37 cellular contexts compared by ENCODE assay signal in genomic region chr7:49422564-49422963, GRCh38.
"Had no signal": no experiment of that assay in that cellular context is flagged by ENCODE, and none has a peak within 500 bp of the region (broad histone marks: within the 10 kb centered on the region; RNA-seq: fewer than 3 reads in every experiment).

No MANE protein-coding gene starts in this region.

- DNase-seq: activated B cell treated with CpG ODN at 0.5 μM for 24 hours; activated CD4-positive, alpha-beta memory T cell treated with anti-CD3 and anti-CD28 coated beads for 36 hours; activated CD4-positive, alpha-beta T cell treated with anti-CD3 and anti-CD28 coated beads for 4 hours; activated CD4-positive, alpha-beta T cell treated with anti-CD3 and anti-CD28 coated beads, Interleukin-2, amount 10 ng/mL, durations not matched to agents 24 days and 14 days; activated CD4-positive, alpha-beta T cell treated with anti-CD3 and anti-CD28 coated beads, Interleukin-2, amount 50 U/mL, for 1 hour; activated CD4-positive, alpha-beta T cell treated with anti-CD3 and anti-CD28 coated beads, Interleukin-2, amount 50 U/mL, for 4 hours; activated CD4-positive, CD25-positive, alpha-beta regulatory T cell treated with anti-CD3 and anti-CD28 coated beads, Interleukin-2, amount 50 U/mL, for 72 hours; activated CD8-positive, alpha-beta memory T cell treated with anti-CD3 and anti-CD28 coated beads for 24 hours; activated CD8-positive, alpha-beta memory T cell treated with anti-CD3 and anti-CD28 coated beads, Interleukin-2, amount 10 ng/mL, durations not matched to agents 7 days and 5 days; activated CD8-positive, alpha-beta memory T cell treated with anti-CD3 and anti-CD28 coated beads, Interleukin-2, amount 50 U/mL, for 48 hours; activated CD8-positive, alpha-beta T cell treated with anti-CD3 and anti-CD28 coated beads, Interleukin-2, amount 10 ng/mL, durations not matched to agents 7 days and 5 days; activated effector memory CD4-positive, alpha-beta T cell treated with Interleukin-2 at 50 U/mL for 16 hours; activated gamma-delta T cell; activated naive CD4-positive, alpha-beta T cell treated with anti-CD3 and anti-CD28 coated beads, Interleukin-2, amount 10 ng/mL, durations not matched to agents 7 days and 5 days; activated naive CD4-positive, alpha-beta T cell treated with Interleukin-2 at 50 U/mL for 16 hours; activated naive CD8-positive, alpha-beta T cell treated with anti-CD3 and anti-CD28 coated beads, Interleukin-2, amount 10 ng/mL, durations not matched to agents 7 days and 5 days; activated naive CD8-positive, alpha-beta T cell treated with anti-CD3 and anti-CD28 coated beads, Interleukin-2, amount 50 U/mL, for 24 hours; activated T-cell treated with anti-CD3 and anti-CD28 coated beads, Interleukin-2, amount 50 U/mL, for 24 hours; activated T-cell treated with anti-CD3 and anti-CD28 coated beads, Interleukin-2, amount 50 U/mL, for 48 hours; amygdala; anterior cingulate cortex; caudate nucleus; cerebellar nuclear complex; T-helper 2 cell; T-helper 9 cell had no signal

- H3K4me3 Mint-ChIP-seq: activated B cell treated with CpG ODN at 0.5 μM for 24 hours; activated CD4-positive, alpha-beta memory T cell treated with anti-CD3 and anti-CD28 coated beads for 36 hours; activated CD4-positive, alpha-beta T cell treated with anti-CD3 and anti-CD28 coated beads, Interleukin-2, amount 10 ng/mL, durations not matched to agents 24 days and 14 days; activated CD8-positive, alpha-beta memory T cell treated with anti-CD3 and anti-CD28 coated beads, Interleukin-2, amount 10 ng/mL, durations not matched to agents 7 days and 5 days; activated CD8-positive, alpha-beta T cell treated with anti-CD3 and anti-CD28 coated beads, Interleukin-2, amount 10 ng/mL, durations not matched to agents 7 days and 5 days; activated naive CD4-positive, alpha-beta T cell treated with anti-CD3 and anti-CD28 coated beads, Interleukin-2, amount 10 ng/mL, durations not matched to agents 7 days and 5 days; activated naive CD4-positive, alpha-beta T cell treated with anti-CD3 and anti-CD28 coated beads, Interleukin-2, amount 50 U/mL, for 24 hours; activated naive CD8-positive, alpha-beta T cell; activated naive CD8-positive, alpha-beta T cell treated with anti-CD3 and anti-CD28 coated beads, Interleukin-2, amount 10 ng/mL, durations not matched to agents 7 days and 5 days; activated naive CD8-positive, alpha-beta T cell treated with anti-CD3 and anti-CD28 coated beads, Interleukin-2, amount 50 U/mL, for 24 hours; activated T-cell treated with anti-CD3 and anti-CD28 coated beads, Interleukin-2, amount 50 U/mL, for 24 hours; brain; central memory CD8-positive, alpha-beta T cell; T-helper 1 cell treated with Interleukin-12 subunit alpha and Interleukin-12 subunit beta and Interleukin-4 antibody, amounts not matched to agents 30 μg/mL and 1 μg/mL, for 36 hours; T-helper 2 cell treated with Interferon-gamma antibody and Interleukin-4, amounts not matched to agents 5 μg/mL and 100 μg/mL, for 36 hours had no signal

- H3K36me3 Mint-ChIP-seq: activated CD4-positive, alpha-beta memory T cell treated with anti-CD3 and anti-CD28 coated beads for 36 hours; activated CD8-positive, alpha-beta memory T cell treated with anti-CD3 and anti-CD28 coated beads, Interleukin-2, amount 10 ng/mL, durations not matched to agents 7 days and 5 days; activated naive CD4-positive, alpha-beta T cell treated with anti-CD3 and anti-CD28 coated beads, Interleukin-2, amount 10 ng/mL, durations not matched to agents 7 days and 5 days; activated naive CD4-positive, alpha-beta T cell treated with anti-CD3 and anti-CD28 coated beads, Interleukin-2, amount 50 U/mL, for 24 hours; activated naive CD8-positive, alpha-beta T cell; activated naive CD8-positive, alpha-beta T cell treated with anti-CD3 and anti-CD28 coated beads, Interleukin-2, amount 10 ng/mL, durations not matched to agents 7 days and 5 days; brain had no signal

- ATAC-seq: activated CD8-positive, alpha-beta memory T cell treated with anti-CD3 and anti-CD28 coated beads, Interleukin-2, amount 10 ng/mL, durations not matched to agents 7 days and 5 days; activated CD8-positive, alpha-beta T cell treated with anti-CD3 and anti-CD28 coated beads, Interleukin-2, amount 10 ng/mL, durations not matched to agents 7 days and 5 days; activated naive CD8-positive, alpha-beta T cell treated with anti-CD3 and anti-CD28 coated beads, Interleukin-2, amount 50 U/mL, for 24 hours had no signal

- FAIRE-seq: bronchial epithelial cell, TTC549 had no signal

- H3K27ac Mint-ChIP-seq: activated B cell treated with CpG ODN at 0.5 μM for 24 hours; activated CD4-positive, alpha-beta memory T cell treated with anti-CD3 and anti-CD28 coated beads for 36 hours; activated CD4-positive, alpha-beta T cell treated with anti-CD3 and anti-CD28 coated beads, Interleukin-2, amount 10 ng/mL, durations not matched to agents 24 days and 14 days; activated CD8-positive, alpha-beta memory T cell treated with anti-CD3 and anti-CD28 coated beads, Interleukin-2, amount 10 ng/mL, durations not matched to agents 7 days and 5 days; activated CD8-positive, alpha-beta T cell treated with anti-CD3 and anti-CD28 coated beads, Interleukin-2, amount 10 ng/mL, durations not matched to agents 7 days and 5 days; activated naive CD4-positive, alpha-beta T cell treated with anti-CD3 and anti-CD28 coated beads, Interleukin-2, amount 10 ng/mL, durations not matched to agents 7 days and 5 days; activated naive CD4-positive, alpha-beta T cell treated with anti-CD3 and anti-CD28 coated beads, Interleukin-2, amount 50 U/mL, for 24 hours; activated naive CD8-positive, alpha-beta T cell; activated naive CD8-positive, alpha-beta T cell treated with anti-CD3 and anti-CD28 coated beads, Interleukin-2, amount 10 ng/mL, durations not matched to agents 7 days and 5 days; activated naive CD8-positive, alpha-beta T cell treated with anti-CD3 and anti-CD28 coated beads, Interleukin-2, amount 50 U/mL, for 24 hours; activated T-cell treated with anti-CD3 and anti-CD28 coated beads, Interleukin-2, amount 50 U/mL, for 24 hours; activated T-helper 2 cell treated with anti-CD3 and anti-CD28 coated beads, Interferon-gamma antibody, Interleukin-2, Interleukin-4, amounts not matched to agents 10 μg/mL and 5 μg/mL and 100 μg/mL, durations not matched to agents 14 hours and 24 hours and 36 hours; brain; T-helper 1 cell treated with Interleukin-12 subunit alpha and Interleukin-12 subunit beta and Interleukin-4 antibody, amounts not matched to agents 30 μg/mL and 1 μg/mL, for 36 hours; T-helper 2 cell treated with Interferon-gamma antibody and Interleukin-4, amounts not matched to agents 5 μg/mL and 100 μg/mL, for 36 hours had no signal

- H3K27ac ChIP-seq: ascending aorta, cardiac muscle cell, VCaP had no signal

- H3K27me3 ChIP-seq: ascending aorta, cardiac muscle cell had no signal

- H3K27me3 Mint-ChIP-seq: activated B cell treated with CpG ODN at 0.5 μM for 24 hours; activated CD4-positive, alpha-beta memory T cell treated with anti-CD3 and anti-CD28 coated beads for 36 hours; activated CD4-positive, alpha-beta T cell treated with anti-CD3 and anti-CD28 coated beads, Interleukin-2, amount 10 ng/mL, durations not matched to agents 24 days and 14 days; activated CD8-positive, alpha-beta memory T cell treated with anti-CD3 and anti-CD28 coated beads, Interleukin-2, amount 10 ng/mL, durations not matched to agents 7 days and 5 days; activated naive CD4-positive, alpha-beta T cell treated with anti-CD3 and anti-CD28 coated beads, Interleukin-2, amount 10 ng/mL, durations not matched to agents 7 days and 5 days; activated naive CD4-positive, alpha-beta T cell treated with anti-CD3 and anti-CD28 coated beads, Interleukin-2, amount 50 U/mL, for 24 hours; activated naive CD8-positive, alpha-beta T cell; activated naive CD8-positive, alpha-beta T cell treated with anti-CD3 and anti-CD28 coated beads, Interleukin-2, amount 10 ng/mL, durations not matched to agents 7 days and 5 days; activated naive CD8-positive, alpha-beta T cell treated with anti-CD3 and anti-CD28 coated beads, Interleukin-2, amount 50 U/mL, for 24 hours; activated T-cell treated with anti-CD3 and anti-CD28 coated beads, Interleukin-2, amount 50 U/mL, for 24 hours; brain; central memory CD8-positive, alpha-beta T cell had no signal

- H3K9me3 Mint-ChIP-seq: activated B cell treated with CpG ODN at 0.5 μM for 24 hours; activated CD4-positive, alpha-beta T cell treated with anti-CD3 and anti-CD28 coated beads, Interleukin-2, amount 10 ng/mL, durations not matched to agents 24 days and 14 days; activated naive CD4-positive, alpha-beta T cell treated with anti-CD3 and anti-CD28 coated beads, Interleukin-2, amount 10 ng/mL, durations not matched to agents 7 days and 5 days; activated T-cell treated with anti-CD3 and anti-CD28 coated beads, Interleukin-2, amount 50 U/mL, for 24 hours; activated T-helper 2 cell treated with anti-CD3 and anti-CD28 coated beads, Interferon-gamma antibody, Interleukin-2, Interleukin-4, amounts not matched to agents 10 μg/mL and 5 μg/mL and 100 μg/mL, durations not matched to agents 14 hours and 24 hours and 36 hours; brain; T-helper 1 cell treated with Interleukin-12 subunit alpha and Interleukin-12 subunit beta and Interleukin-4 antibody, amounts not matched to agents 30 μg/mL and 1 μg/mL, for 36 hours; T-helper 2 cell treated with Interferon-gamma antibody and Interleukin-4, amounts not matched to agents 5 μg/mL and 100 μg/mL, for 36 hours had no signal

- H3K36me3 ChIP-seq: ascending aorta, cardiac muscle cell had no signal

- H3K4me1 Mint-ChIP-seq: activated B cell treated with CpG ODN at 0.5 μM for 24 hours; activated CD4-positive, alpha-beta T cell treated with anti-CD3 and anti-CD28 coated beads, Interleukin-2, amount 10 ng/mL, durations not matched to agents 24 days and 14 days; activated CD8-positive, alpha-beta memory T cell treated with anti-CD3 and anti-CD28 coated beads, Interleukin-2, amount 10 ng/mL, durations not matched to agents 7 days and 5 days; activated naive CD4-positive, alpha-beta T cell treated with anti-CD3 and anti-CD28 coated beads, Interleukin-2, amount 10 ng/mL, durations not matched to agents 7 days and 5 days; activated naive CD4-positive, alpha-beta T cell treated with anti-CD3 and anti-CD28 coated beads, Interleukin-2, amount 50 U/mL, for 24 hours; activated naive CD8-positive, alpha-beta T cell treated with anti-CD3 and anti-CD28 coated beads, Interleukin-2, amount 10 ng/mL, durations not matched to agents 7 days and 5 days; activated naive CD8-positive, alpha-beta T cell treated with anti-CD3 and anti-CD28 coated beads, Interleukin-2, amount 50 U/mL, for 24 hours; brain; central memory CD8-positive, alpha-beta T cell had no signal

- H3K4me3 ChIP-seq: ascending aorta, cardiac muscle cell had no signal

- H3K4me1 ChIP-seq: ascending aorta had no signal

- H3K9me3 ChIP-seq: ascending aorta had no signal
